ENCODE assay signal across 11 cellular contexts in genomic region chr6:63458480-63459115, GRCh38.
DNase-seq lines count a peak whose midpoint lies in the region; ATAC-seq, FAIRE-seq and TF ChIP-seq lines count a peak whose summit lies in the region.
"Had no signal": no experiment of that assay in that cellular context is flagged by ENCODE, and none has a peak within 500 bp of the region (broad histone marks: within the 10 kb centered on the region; RNA-seq: fewer than 3 reads in every experiment).

No MANE protein-coding gene starts in this region.

- peak; percentile 83 for FAIRE-seq in colon (lab: Jason Lieb, UNC)
- FAIRE-seq: GM12891 had no signal

- peak; percentile 75 for ATAC-seq in GM19351 (IDR thresholded peaks at IDR 0.05; ENCODE audit: unreplicated experiment)
- peak; percentile 65 for ATAC-seq in HG02943 (IDR thresholded peaks at IDR 0.05; ENCODE audit: low read depth, unreplicated experiment)
- no peak for ATAC-seq in HG03039 (IDR thresholded peaks at IDR 0.05; ENCODE audit: unreplicated experiment)

- H3K27ac Mint-ChIP-seq in type B pancreatic cell (peak overlapping the region; percentile 77), chondrocyte (ENCODE audit: unreplicated experiment) (no peak overlapping the region)

- H3K4me1 Mint-ChIP-seq in type B pancreatic cell (ENCODE audit: unreplicated experiment) (no peaks in the 10 kb centered on the region), chondrocyte (ENCODE audit: low read depth) (peaks cover 9% of the 10 kb centered on the region)
- H3K4me1 Mint-ChIP-seq: naive B cell had no signal

- no peaks in the 10 kb centered on the region for H3K9me3 Mint-ChIP-seq in type B pancreatic cell
- peaks cover 3% of the 10 kb centered on the region for H3K9me3 Mint-ChIP-seq in chondrocyte (ENCODE audit: low read depth)

- DNase-seq in type B pancreatic cell (ENCODE audit: extremely low spot score, unreplicated experiment) (no peak), NCI-H2029 treated with DMSO at 0.1 percent for 48 hours (lab: John Stamatoyannopoulos, UW) (no peak), chondrocyte (ENCODE audit: low spot score) (no peak)
- DNase-seq: naive B cell, NCI-H2227 treated with DMSO at 0.1 percent for 48 hours, uterus had no signal

- H3K36me3 Mint-ChIP-seq in type B pancreatic cell (no peaks in the 10 kb centered on the region), chondrocyte (ENCODE audit: low read depth) (no peaks in the 10 kb centered on the region)
- H3K36me3 Mint-ChIP-seq: naive B cell had no signal

- no peak overlapping the region for H3K4me3 Mint-ChIP-seq in type B pancreatic cell
- H3K4me3 Mint-ChIP-seq in chondrocyte (ENCODE audit: unreplicated experiment), result no peak overlapping the region
- H3K4me3 Mint-ChIP-seq: naive B cell had no signal

- TF ChIP-seq CTCF in type B pancreatic cell (conservative IDR thresholded peaks at IDR 0.05) (no peak), chondrocyte (IDR thresholded peaks at IDR 0.05) (no peak)

- H3K27me3 Mint-ChIP-seq in type B pancreatic cell (no peaks in the 10 kb centered on the region), chondrocyte (ENCODE audit: low read depth) (peaks cover 3% of the 10 kb centered on the region)
- H3K27me3 Mint-ChIP-seq: naive B cell had no signal
